Comparison of ENCODE assay signal across 16 cellular contexts in genomic region chr17:15475620-15476354, GRCh38. TPM values are rescaled to one million over a fixed set of nuclear protein-coding genes. Genes with fewer than 3 reads are reported as not detected.
DNase-seq lines count a peak whose midpoint lies in the region; ATAC-seq, FAIRE-seq and TF ChIP-seq lines count a peak whose summit lies in the region.
"Had no signal": no experiment of that assay in that cellular context is flagged by ENCODE, and none has a peak within 500 bp of the region (broad histone marks: within the 10 kb centered on the region; RNA-seq: fewer than 3 reads in every experiment).

No MANE protein-coding gene starts in this region.

- no peaks in the 10 kb centered on the region for H3K36me3 ChIP-seq in right atrium auricular region
- H3K36me3 ChIP-seq: BLaER1 treated with 17β-estradiol and CSF1 and Interleukin-3, amounts not matched to agents 10 nM and 100 nM had no signal

- H3K4me1 ChIP-seq in right atrium auricular region: peaks cover 0 to 14% of the 10 kb centered on the region in 2 donors

- ATAC-seq in GM19351 (IDR thresholded peaks at IDR 0.05; ENCODE audit: unreplicated experiment): no peak
- ATAC-seq: GM12878 had no signal

- no peak for FAIRE-seq in urothelium cell line (lab: Jason Lieb, UNC)
- FAIRE-seq: GM12878, TTC549 had no signal

- intact Hi-C loops in head of caudate nucleus (cut with DNase I): no loop called here

- no peaks in the 10 kb centered on the region for H3K9me3 ChIP-seq in right atrium auricular region
- H3K9me3 ChIP-seq: BLaER1 treated with 17β-estradiol and CSF1 and Interleukin-3, amounts not matched to agents 10 nM and 100 nM had no signal

- H3K27ac ChIP-seq in right atrium auricular region: peak overlapping the region; percentile 22 to 49
- H3K27ac ChIP-seq: BLaER1 treated with 17β-estradiol and CSF1 and Interleukin-3, amounts not matched to agents 10 nM and 100 nM; epithelial cell of prostate had no signal

- H3K27me3 ChIP-seq in right atrium auricular region: no peaks in the 10 kb centered on the region
- H3K27me3 ChIP-seq: BLaER1 treated with 17β-estradiol and CSF1 and Interleukin-3, amounts not matched to agents 10 nM and 100 nM had no signal

- no peak for TF ChIP-seq CTCF in choroid plexus epithelial cell (conservative IDR thresholded peaks at IDR 0.05; ENCODE audit: low read depth, low read length)
- TF ChIP-seq CTCF in right atrium auricular region (IDR thresholded peaks at IDR 0.05): no peak

- no peak overlapping the region for H3K4me3 ChIP-seq in choroid plexus epithelial cell (ENCODE audit: low read depth, low read length)
- no peak overlapping the region for H3K4me3 ChIP-seq in right atrium auricular region
- H3K4me3 ChIP-seq: BLaER1 treated with 17β-estradiol and CSF1 and Interleukin-3, amounts not matched to agents 10 nM and 100 nM; GM12878 had no signal

- DNase-seq in HCEC 1CT (peak; percentile 82), choroid plexus epithelial cell (ENCODE audit: low read depth) (peak; percentile 56), right atrium auricular region (ENCODE audit: low spot score) (no peak), stromal cell of bone marrow (ENCODE audit: low read depth) (peak; percentile 38), urothelium cell line (ENCODE audit: low spot score) (no peak), Kasumi-1 (lab: John Stamatoyannopoulos, UW) (no peak), head of caudate nucleus (no peak)
- DNase-seq: activated CD8-positive, alpha-beta memory T cell treated with anti-CD3 and anti-CD28 coated beads for 24 hours; activated gamma-delta T cell treated with Interleukin-2 at 50 U/mL for 16 hours; DND-41; NCI-H1092 treated with DMSO at 0.1 percent for 48 hours had no signal

RNA-seq across cellular contexts. Expression of gene CDRT4, which starts 8.4 kb away (rescaled TPM):
- total RNA-seq in right atrium auricular region: under 1 TPM in 1 of 2 donors, not detected in 1; 0.94 TPM

Comparison
In these comparisons a context has a peak if more than half of its experiments do, and no peak if none do; other contexts are left out.
1. DNase-seq: peak in HCEC 1CT (single experiment), choroid plexus epithelial cell (single experiment) and stromal cell of bone marrow (single experiment); none in right atrium auricular region (single experiment), urothelium cell line (single experiment), Kasumi-1 (0 of 2) and head of caudate nucleus (0 of 42).